ENCODE assay signal across 2 cellular contexts in the genomic region with DNA sequence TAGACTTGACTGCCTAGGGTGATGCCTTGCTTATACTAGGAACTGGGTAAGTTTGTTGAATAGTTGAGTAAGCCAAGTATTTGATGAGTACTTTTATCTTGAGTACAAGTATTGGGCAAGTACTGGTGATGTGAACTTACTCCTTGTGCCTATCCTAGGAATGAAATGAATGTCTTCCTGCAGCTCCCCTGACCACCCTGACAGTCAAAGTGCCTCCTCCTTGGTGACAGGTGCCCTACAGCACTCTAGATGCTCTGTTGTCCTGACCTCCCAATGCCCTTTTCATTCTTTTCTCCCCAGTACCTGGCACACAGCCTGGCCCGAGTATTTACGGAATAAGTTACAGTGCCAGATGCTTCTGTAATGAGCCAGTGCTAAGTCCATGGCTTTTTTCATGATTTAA.
TF ChIP-seq lines count a peak whose summit lies in the region.

No MANE protein-coding gene starts in this region.

TF ChIP-seq in liver, 16 proteins besides CTCF, POLR2A, EP300 and RAD21 (continued from another document):
- TF ChIP-seq, protein P1, sequence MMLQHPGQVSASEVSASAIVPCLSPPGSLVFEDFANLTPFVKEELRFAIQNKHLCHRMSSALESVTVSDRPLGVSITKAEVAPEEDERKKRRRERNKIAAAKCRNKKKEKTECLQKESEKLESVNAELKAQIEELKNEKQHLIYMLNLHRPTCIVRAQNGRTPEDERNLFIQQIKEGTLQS (IDR thresholded peaks at IDR 0.05), result no peak
- peak; percentile 29 for TF ChIP-seq YY1 (IDR thresholded peaks at IDR 0.05)
- TF ChIP-seq, protein P2, sequence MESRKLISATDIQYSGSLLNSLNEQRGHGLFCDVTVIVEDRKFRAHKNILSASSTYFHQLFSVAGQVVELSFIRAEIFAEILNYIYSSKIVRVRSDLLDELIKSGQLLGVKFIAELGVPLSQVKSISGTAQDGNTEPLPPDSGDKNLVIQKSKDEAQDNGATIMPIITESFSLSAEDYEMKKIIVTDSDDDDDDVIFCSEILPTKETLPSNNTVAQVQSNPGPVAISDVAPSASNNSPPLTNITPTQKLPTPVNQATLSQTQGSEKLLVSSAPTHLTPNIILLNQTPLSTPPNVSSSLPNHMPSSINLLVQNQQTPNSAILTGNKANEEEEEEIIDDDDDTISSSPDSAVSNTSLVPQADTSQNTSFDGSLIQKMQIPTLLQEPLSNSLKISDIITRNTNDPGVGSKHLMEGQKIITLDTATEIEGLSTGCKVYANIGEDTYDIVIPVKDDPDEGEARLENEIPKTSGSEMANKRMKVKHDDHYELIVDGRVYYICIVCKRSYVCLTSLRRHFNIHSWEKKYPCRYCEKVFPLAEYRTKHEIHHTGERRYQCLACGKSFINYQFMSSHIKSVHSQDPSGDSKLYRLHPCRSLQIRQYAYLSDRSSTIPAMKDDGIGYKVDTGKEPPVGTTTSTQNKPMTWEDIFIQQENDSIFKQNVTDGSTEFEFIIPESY (IDR thresholded peaks at IDR 0.05), result no peak
- TF ChIP-seq, protein P3, sequence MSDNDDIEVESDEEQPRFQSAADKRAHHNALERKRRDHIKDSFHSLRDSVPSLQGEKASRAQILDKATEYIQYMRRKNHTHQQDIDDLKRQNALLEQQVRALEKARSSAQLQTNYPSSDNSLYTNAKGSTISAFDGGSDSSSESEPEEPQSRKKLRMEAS (IDR thresholded peaks at IDR 0.05), result no peak
- TF ChIP-seq JUND (IDR thresholded peaks at IDR 0.05), result peak; percentile 62 to 83
- TF ChIP-seq, protein P4, sequence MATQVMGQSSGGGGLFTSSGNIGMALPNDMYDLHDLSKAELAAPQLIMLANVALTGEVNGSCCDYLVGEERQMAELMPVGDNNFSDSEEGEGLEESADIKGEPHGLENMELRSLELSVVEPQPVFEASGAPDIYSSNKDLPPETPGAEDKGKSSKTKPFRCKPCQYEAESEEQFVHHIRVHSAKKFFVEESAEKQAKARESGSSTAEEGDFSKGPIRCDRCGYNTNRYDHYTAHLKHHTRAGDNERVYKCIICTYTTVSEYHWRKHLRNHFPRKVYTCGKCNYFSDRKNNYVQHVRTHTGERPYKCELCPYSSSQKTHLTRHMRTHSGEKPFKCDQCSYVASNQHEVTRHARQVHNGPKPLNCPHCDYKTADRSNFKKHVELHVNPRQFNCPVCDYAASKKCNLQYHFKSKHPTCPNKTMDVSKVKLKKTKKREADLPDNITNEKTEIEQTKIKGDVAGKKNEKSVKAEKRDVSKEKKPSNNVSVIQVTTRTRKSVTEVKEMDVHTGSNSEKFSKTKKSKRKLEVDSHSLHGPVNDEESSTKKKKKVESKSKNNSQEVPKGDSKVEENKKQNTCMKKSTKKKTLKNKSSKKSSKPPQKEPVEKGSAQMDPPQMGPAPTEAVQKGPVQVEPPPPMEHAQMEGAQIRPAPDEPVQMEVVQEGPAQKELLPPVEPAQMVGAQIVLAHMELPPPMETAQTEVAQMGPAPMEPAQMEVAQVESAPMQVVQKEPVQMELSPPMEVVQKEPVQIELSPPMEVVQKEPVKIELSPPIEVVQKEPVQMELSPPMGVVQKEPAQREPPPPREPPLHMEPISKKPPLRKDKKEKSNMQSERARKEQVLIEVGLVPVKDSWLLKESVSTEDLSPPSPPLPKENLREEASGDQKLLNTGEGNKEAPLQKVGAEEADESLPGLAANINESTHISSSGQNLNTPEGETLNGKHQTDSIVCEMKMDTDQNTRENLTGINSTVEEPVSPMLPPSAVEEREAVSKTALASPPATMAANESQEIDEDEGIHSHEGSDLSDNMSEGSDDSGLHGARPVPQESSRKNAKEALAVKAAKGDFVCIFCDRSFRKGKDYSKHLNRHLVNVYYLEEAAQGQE (IDR thresholded peaks at IDR 0.05), result peak; percentile 16
- no peak for TF ChIP-seq GABPA (IDR thresholded peaks at IDR 0.05 in 1 of 2, conservative IDR thresholded peaks at IDR 0.05 in 1 of 2)
- peak; percentile 66 for TF ChIP-seq HNF4G (IDR thresholded peaks at IDR 0.05)
- peak; percentile 65 for TF ChIP-seq FOXA2 (IDR thresholded peaks at IDR 0.05)
- peak; percentile 89 to 92 for TF ChIP-seq RXRA (IDR thresholded peaks at IDR 0.05)
- TF ChIP-seq HNF4A (conservative IDR thresholded peaks at IDR 0.05), result peak; percentile 85 to 86
- TF ChIP-seq SP1 (IDR thresholded peaks at IDR 0.05), result peak; percentile 72
- peak; percentile 49 for TF ChIP-seq FOXA1 (IDR thresholded peaks at IDR 0.05)
- no peak for TF ChIP-seq TAF1 (conservative IDR thresholded peaks at IDR 0.05)

TF ChIP-seq in HepG2, 621 proteins besides CTCF, POLR2A, EP300 and RAD21 (continued from another document):
- TF ChIP-seq SYNCRIP (IDR thresholded peaks at IDR 0.05; ENCODE audit: insufficient read depth, low read depth, low read length) (no peak), RFX1 (IDR thresholded peaks at IDR 0.05) (no peak), KMT2B (CRISPR knock-in tag; IDR thresholded peaks at IDR 0.05) (no peak)
